ENCODE assay signal across 2 cellular contexts in the genomic region with DNA sequence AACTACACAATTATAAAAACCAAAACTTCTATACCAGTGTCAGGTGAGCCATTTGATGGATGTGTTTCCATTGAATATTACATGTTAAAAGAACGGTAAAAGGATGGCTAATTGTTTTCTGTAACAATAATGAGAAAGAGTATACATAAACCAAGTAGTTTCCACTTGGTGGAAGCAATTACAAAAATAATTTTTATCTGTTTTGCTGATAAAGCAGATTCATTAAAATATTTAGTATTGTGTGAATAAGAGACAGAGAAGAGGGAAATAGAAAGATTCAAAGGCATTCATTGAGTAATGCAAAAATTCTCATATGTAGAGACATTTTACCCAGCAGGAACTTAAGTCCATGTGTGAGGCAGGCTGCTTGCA.
A peak's percentile ranks its signal among the peaks of the same experiment; 100 is the strongest.
TF ChIP-seq lines count a peak whose summit lies in the region.

No MANE protein-coding gene starts in this region.

TF ChIP-seq in A549, 52 proteins besides CTCF, POLR2A, EP300 and RAD21:
- no peak for TF ChIP-seq NFE2L2 (conservative IDR thresholded peaks at IDR 0.05; ENCODE audit: low read length)
- peak; percentile 73 for TF ChIP-seq MAFK (IDR thresholded peaks at IDR 0.05; ENCODE audit: partially characterized antibody)
TF ChIP-seq in A549: peak in this region for 1.

TF ChIP-seq in IMR-90, 13 proteins besides CTCF, POLR2A, EP300 and RAD21:
- peak; percentile 80 for TF ChIP-seq MAFK (IDR thresholded peaks at IDR 0.05; ENCODE audit: low read depth, low read length)
- TF ChIP-seq CEBPB (IDR thresholded peaks at IDR 0.05; ENCODE audit: low read depth, low read length) = no peak
TF ChIP-seq in IMR-90: peak in this region for 1.
